Comparison of ENCODE assay signal across 15 cellular contexts in genomic region chr21:38960251-38960650, GRCh38.
"Had no signal": no experiment of that assay in that cellular context is flagged by ENCODE, and none has a peak within 500 bp of the region (broad histone marks: within the 10 kb centered on the region; RNA-seq: fewer than 3 reads in every experiment).

No MANE protein-coding gene starts in this region.

- H3K27ac ChIP-seq: ascending aorta had no signal

- DNase-seq: activated CD4-positive, alpha-beta memory T cell treated with anti-CD3 and anti-CD28 coated beads, Interleukin-2, amount 10 ng/mL, durations not matched to agents 7 days and 5 days; activated naive CD4-positive, alpha-beta T cell treated with Interleukin-2 at 50 U/mL for 16 hours; activated naive CD8-positive, alpha-beta T cell treated with anti-CD3 and anti-CD28 coated beads, Interleukin-2, amount 50 U/mL, for 24 hours; foreskin fibroblast; head of caudate nucleus; naive B cell; retina; T1000; thyroid gland had no signal

- H3K4me3 ChIP-seq: ascending aorta, esophagus muscularis mucosa, skin epidermis, thyroid gland had no signal

- H3K36me3 ChIP-seq: ascending aorta, esophagus muscularis mucosa, thyroid gland had no signal

- ATAC-seq: activated naive CD8-positive, alpha-beta T cell treated with anti-CD3 and anti-CD28 coated beads, Interleukin-2, amount 50 U/mL, for 24 hours had no signal

- H3K27me3 ChIP-seq: ascending aorta, esophagus muscularis mucosa, thyroid gland had no signal

- FAIRE-seq: bronchial epithelial cell had no signal

- H3K9me3 ChIP-seq: ascending aorta, thyroid gland had no signal

- H3K4me3 Mint-ChIP-seq: activated CD4-positive, alpha-beta memory T cell treated with anti-CD3 and anti-CD28 coated beads, Interleukin-2, amount 10 ng/mL, durations not matched to agents 7 days and 5 days; activated naive CD8-positive, alpha-beta T cell treated with anti-CD3 and anti-CD28 coated beads, Interleukin-2, amount 50 U/mL, for 24 hours; activated T-helper 1 cell treated with anti-CD3 and anti-CD28 coated beads, Interleukin-12 subunit alpha, Interleukin-12 subunit beta, Interleukin-2, Interleukin-4 antibody, amounts not matched to agents 30 ng/mL and 10 ng/mL and 1 ng/mL, durations not matched to agents 14 hours and 24 hours and 36 hours; mesothelial cell of epicardium had no signal

- H3K27me3 Mint-ChIP-seq: activated CD4-positive, alpha-beta memory T cell treated with anti-CD3 and anti-CD28 coated beads, Interleukin-2, amount 10 ng/mL, durations not matched to agents 7 days and 5 days had no signal

- H3K27ac Mint-ChIP-seq: activated naive CD8-positive, alpha-beta T cell treated with anti-CD3 and anti-CD28 coated beads, Interleukin-2, amount 50 U/mL, for 24 hours; naive B cell had no signal
